22 cellular contexts compared by ENCODE assay signal in the genomic region with DNA sequence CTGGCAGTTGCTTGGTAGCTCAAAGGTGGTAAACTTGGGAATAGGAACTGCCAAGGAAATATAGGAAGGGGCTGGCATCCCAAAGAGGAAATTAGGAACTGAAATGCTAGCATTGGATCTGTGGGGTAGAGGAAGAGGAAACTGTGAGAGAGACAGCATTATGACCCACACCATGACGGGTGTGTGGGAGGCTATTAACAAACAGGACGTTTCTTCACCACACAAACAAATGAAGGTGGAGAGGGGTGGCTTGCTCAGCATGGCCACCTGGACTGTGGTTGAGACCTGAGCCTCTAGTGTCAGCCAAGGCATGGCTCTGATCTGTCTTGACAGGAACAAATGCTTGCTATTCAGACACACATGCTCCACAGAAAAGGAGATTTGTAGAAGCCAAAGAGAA.
A peak's percentile ranks its signal among the peaks of the same experiment; 100 is the strongest.
DNase-seq lines count a peak whose midpoint lies in the region; ATAC-seq and TF ChIP-seq lines count a peak whose summit lies in the region.
"Had no signal": no experiment of that assay in that cellular context is flagged by ENCODE, and none has a peak within 500 bp of the region (broad histone marks: within the 10 kb centered on the region; RNA-seq: fewer than 3 reads in every experiment).

No MANE protein-coding gene starts in this region.

- peak; percentile 9 for DNase-seq in endothelial cell (ENCODE audit: low spot score)
- DNase-seq in colonic mucosa = no peak
- DNase-seq in NCI-H2196 treated with DMSO at 0.1 percent for 48 hours (lab: John Stamatoyannopoulos, UW; ENCODE audit: unreplicated experiment) = no peak
- no peak for DNase-seq in lower leg skin (ENCODE audit: low spot score in 2 of 2)
- no peak for DNase-seq in NCI-H1694 treated with DMSO at 0.1 percent for 48 hours (lab: John Stamatoyannopoulos, UW)
- DNase-seq: ACHN; activated B cell treated with CpG ODN at 0.5 μM for 24 hours; CD4-positive, alpha-beta memory T cell; central memory CD4-positive, alpha-beta T cell; DND-41; left cardiac atrium; mucosa of descending colon; NCI-H1417; NCI-H226; occipital lobe; stimulated activated CD4-positive, alpha-beta T cell treated with anti-CD3 and anti-CD28 coated beads, Interleukin-1b, Interleukin-23, amount 100 ng/mL, for 48 hours had no signal

- no peak overlapping the region for H3K9ac ChIP-seq in colonic mucosa (ENCODE audit: low read depth in 2 of 2, low read length in 2 of 2)

- H3K27me3 ChIP-seq in colonic mucosa = no peaks in the 10 kb centered on the region
- H3K27me3 ChIP-seq: vagina had no signal

- H3K4me1 ChIP-seq in colonic mucosa = no peaks in the 10 kb centered on the region
- H3K4me1 ChIP-seq: vagina had no signal

- 36 to 59% methylated on average over 2 of the region's 2 CpGs for WGBS in lower leg skin, 2 donors

- H3K27ac Mint-ChIP-seq in endothelial cell (ENCODE audit: unreplicated experiment) = peak overlapping the region; percentile 25
- H3K27ac Mint-ChIP-seq: activated B cell treated with CpG ODN at 0.5 μM for 24 hours; CD4-positive, alpha-beta memory T cell; T-helper 1 cell treated with Interleukin-12 subunit alpha and Interleukin-12 subunit beta and Interleukin-4 antibody, amounts not matched to agents 30 μg/mL and 1 μg/mL, for 36 hours had no signal

- intact Hi-C loops in colonic mucosa (cut with DNase I) (no loop called here), lower leg skin (cut with DNase I; ENCODE audit: low total_unique reads) (no loop called here)

- H3K27ac ChIP-seq in colonic mucosa = no peak overlapping the region
- H3K27ac ChIP-seq: vagina had no signal

- no peak overlapping the region for H3K4me3 ChIP-seq in colonic mucosa
- H3K4me3 ChIP-seq in lower leg skin (ENCODE audit: low read depth, poor library complexity, severe bottlenecking) = no peak overlapping the region
- H3K4me3 ChIP-seq: mucosa of descending colon, vagina had no signal

- H3K4me1 Mint-ChIP-seq in endothelial cell (ENCODE audit: unreplicated experiment) = peaks cover 17% of the 10 kb centered on the region
- H3K4me1 Mint-ChIP-seq: CD4-positive, alpha-beta memory T cell had no signal

- H3K9me3 Mint-ChIP-seq in endothelial cell (ENCODE audit: unreplicated experiment) = no peaks in the 10 kb centered on the region
- H3K9me3 Mint-ChIP-seq: activated B cell treated with CpG ODN at 0.5 μM for 24 hours; CD4-positive, alpha-beta memory T cell; T-helper 1 cell treated with Interleukin-12 subunit alpha and Interleukin-12 subunit beta and Interleukin-4 antibody, amounts not matched to agents 30 μg/mL and 1 μg/mL, for 36 hours had no signal

- TF ChIP-seq CTCF in endothelial cell (IDR thresholded peaks at IDR 0.05; ENCODE audit: unreplicated experiment) (no peak), colonic mucosa (IDR thresholded peaks at IDR 0.05) (no peak), lower leg skin (IDR thresholded peaks at IDR 0.05) (no peak)

- ATAC-seq in GM18511 (IDR thresholded peaks at IDR 0.05; ENCODE audit: unreplicated experiment) = peak; percentile 80
- ATAC-seq in GM21529 (IDR thresholded peaks at IDR 0.05; ENCODE audit: unreplicated experiment) = peak; percentile 66
- ATAC-seq in HG03280 (IDR thresholded peaks at IDR 0.05; ENCODE audit: unreplicated experiment) = peak; percentile 50
- ATAC-seq: left cardiac atrium, mucosa of descending colon, sciatic nerve had no signal

- H3K36me3 Mint-ChIP-seq in endothelial cell (ENCODE audit: low read depth, unreplicated experiment) = no peaks in the 10 kb centered on the region
- H3K36me3 Mint-ChIP-seq: CD4-positive, alpha-beta memory T cell had no signal

- no peak overlapping the region for H3K4me3 Mint-ChIP-seq in endothelial cell (ENCODE audit: unreplicated experiment)
- H3K4me3 Mint-ChIP-seq: activated B cell treated with CpG ODN at 0.5 μM for 24 hours; CD4-positive, alpha-beta memory T cell; T-helper 1 cell treated with Interleukin-12 subunit alpha and Interleukin-12 subunit beta and Interleukin-4 antibody, amounts not matched to agents 30 μg/mL and 1 μg/mL, for 36 hours had no signal

- no peaks in the 10 kb centered on the region for H3K9me3 ChIP-seq in colonic mucosa
- H3K9me3 ChIP-seq: mucosa of descending colon, vagina had no signal

- peaks cover 7% of the 10 kb centered on the region for H3K27me3 Mint-ChIP-seq in endothelial cell (ENCODE audit: unreplicated experiment)
- H3K27me3 Mint-ChIP-seq: activated B cell treated with CpG ODN at 0.5 μM for 24 hours had no signal

- no peaks in the 10 kb centered on the region for H3K36me3 ChIP-seq in colonic mucosa
- H3K36me3 ChIP-seq: vagina had no signal

- TF ChIP-seq POLR2A in lower leg skin (IDR thresholded peaks at IDR 0.05) = no peak
